7 cellular contexts compared by ENCODE assay signal in genomic region chr7:136687693-136688322, GRCh38.
DNase-seq lines count a peak whose midpoint lies in the region; ATAC-seq, FAIRE-seq and TF ChIP-seq lines count a peak whose summit lies in the region.

No MANE protein-coding gene starts in this region.

- H3K4me1 Mint-ChIP-seq in glutamatergic neuron (ENCODE audit: low read depth, unreplicated experiment), result peaks cover 4% of the 10 kb centered on the region
- no peaks in the 10 kb centered on the region for H3K4me1 Mint-ChIP-seq in activated T-cell treated with anti-CD3 and anti-CD28 coated beads, Interleukin-2, amount 50 U/mL, for 4 hours (ENCODE audit: low read depth)

- no peaks in the 10 kb centered on the region for H3K36me3 Mint-ChIP-seq in glutamatergic neuron (ENCODE audit: unreplicated experiment)
- H3K36me3 Mint-ChIP-seq in activated T-cell treated with anti-CD3 and anti-CD28 coated beads, Interleukin-2, amount 50 U/mL, for 4 hours (ENCODE audit: insufficient read depth), result no peaks in the 10 kb centered on the region

- ATAC-seq in HG02642 (IDR thresholded peaks at IDR 0.05; ENCODE audit: poor library complexity, unreplicated experiment), result peak; percentile 60
- no peak for ATAC-seq in HG02938 (IDR thresholded peaks at IDR 0.05; ENCODE audit: unreplicated experiment)
- no peak for ATAC-seq in activated T-cell treated with anti-CD3 and anti-CD28 coated beads, Interleukin-2, amount 50 U/mL, for 4 hours

- TF ChIP-seq CTCF in glutamatergic neuron (IDR thresholded peaks at IDR 0.05; ENCODE audit: partially characterized antibody, unreplicated experiment), result peak; percentile 85

- no peaks in the 10 kb centered on the region for H3K27me3 Mint-ChIP-seq in glutamatergic neuron (ENCODE audit: unreplicated experiment)
- no peaks in the 10 kb centered on the region for H3K27me3 Mint-ChIP-seq in activated T-cell treated with anti-CD3 and anti-CD28 coated beads, Interleukin-2, amount 50 U/mL, for 4 hours (ENCODE audit: low read depth)

- peak; percentile 69 for FAIRE-seq in G401.6 (lab: Jason Lieb, UNC)

- H3K9me3 Mint-ChIP-seq in glutamatergic neuron (ENCODE audit: unreplicated experiment), result peaks cover 2% of the 10 kb centered on the region
- peaks cover 5% of the 10 kb centered on the region for H3K9me3 Mint-ChIP-seq in activated T-cell treated with anti-CD3 and anti-CD28 coated beads, Interleukin-2, amount 50 U/mL, for 4 hours

- no peak overlapping the region for H3K4me3 Mint-ChIP-seq in glutamatergic neuron (ENCODE audit: unreplicated experiment)
- no peak overlapping the region for H3K4me3 Mint-ChIP-seq in activated T-cell treated with anti-CD3 and anti-CD28 coated beads, Interleukin-2, amount 50 U/mL, for 4 hours

- DNase-seq in RPMI7951 (ENCODE audit: low read depth), result peak; percentile 56
- no peak for DNase-seq in glutamatergic neuron
- no peak for DNase-seq in anterior cingulate cortex (lab: John Stamatoyannopoulos, UW)
- no peak for DNase-seq in activated T-cell treated with anti-CD3 and anti-CD28 coated beads, Interleukin-2, amount 50 U/mL, for 4 hours

- no peak overlapping the region for H3K27ac Mint-ChIP-seq in glutamatergic neuron (ENCODE audit: unreplicated experiment)
